Comparison of ENCODE assay signal across 18 cellular contexts in genomic region chr1:230044729-230045128, GRCh38. TPM values are rescaled to one million over a fixed set of nuclear protein-coding genes. Genes with fewer than 3 reads are reported as not detected.
DNase-seq lines count a peak whose midpoint lies in the region; TF ChIP-seq lines count a peak whose summit lies in the region.
"Had no signal": no experiment of that assay in that cellular context is flagged by ENCODE, and none has a peak within 500 bp of the region (broad histone marks: within the 10 kb centered on the region; RNA-seq: fewer than 3 reads in every experiment).

No MANE protein-coding gene starts in this region.

- no peaks in the 10 kb centered on the region for H3K79me1 ChIP-seq in trophoblast cell (ENCODE audit: low read length)

- peak overlapping the region in 6 of 11 experiments; percentile 1 to 40 (median 14); a peak in 9 of 22 replicates for H3K4me2 ChIP-seq in BLaER1 treated with 17β-estradiol and CSF1 and Interleukin-3, amounts not matched to agents 10 nM and 100 nM
- H3K4me2 ChIP-seq in osteoblast (ENCODE audit: insufficient read depth, low read length) (no peak overlapping the region), trophoblast cell (ENCODE audit: low read length) (no peak overlapping the region)

- H2BK120ac ChIP-seq in trophoblast cell (ENCODE audit: insufficient read depth, low read length, poor library complexity): no peak overlapping the region

- no peak overlapping the region for H3K9ac ChIP-seq in BLaER1 treated with 17β-estradiol and CSF1 and Interleukin-3, amounts not matched to agents 10 nM and 100 nM
- no peak overlapping the region for H3K9ac ChIP-seq in trophoblast cell (ENCODE audit: low read length)

- H4K12ac ChIP-seq in trophoblast cell (ENCODE audit: low read depth, low read length): no peak overlapping the region

- H4K20me1 ChIP-seq in BLaER1 treated with 17β-estradiol and CSF1 and Interleukin-3, amounts not matched to agents 10 nM and 100 nM: no peaks in the 10 kb centered on the region
- H4K20me1 ChIP-seq in osteoblast (ENCODE audit: insufficient read depth, low read length): no peaks in the 10 kb centered on the region

- H3K14ac ChIP-seq in trophoblast cell (ENCODE audit: low read length): no peak overlapping the region

- H3K4me3 ChIP-seq in BLaER1 treated with 17β-estradiol and CSF1 and Interleukin-3, amounts not matched to agents 10 nM and 100 nM: no peak overlapping the region
- no peak overlapping the region for H3K4me3 ChIP-seq in esophagus muscularis mucosa
- H3K4me3 ChIP-seq in osteoblast (ENCODE audit: insufficient read depth, low read length): no peak overlapping the region
- H3K4me3 ChIP-seq in trophoblast cell (ENCODE audit: low read depth, low read length): no peak overlapping the region

- H3K27ac ChIP-seq in BLaER1 treated with 17β-estradiol and CSF1 and Interleukin-3, amounts not matched to agents 10 nM and 100 nM: no peak overlapping the region
- H3K27ac ChIP-seq in esophagus muscularis mucosa (replicated peaks in 1 of 4) (no peak overlapping the region), osteoblast (ENCODE audit: low read depth, low read length) (no peak overlapping the region), trophoblast cell (ENCODE audit: low read depth, low read length) (no peak overlapping the region)

- no peak overlapping the region for H4K91ac ChIP-seq in trophoblast cell (ENCODE audit: low read depth, low read length)

- TF ChIP-seq POLR2A in esophagus muscularis mucosa (IDR thresholded peaks at IDR 0.05; ENCODE audit: low read depth): no peak

- no peak overlapping the region for H2BK5ac ChIP-seq in trophoblast cell (ENCODE audit: low read depth, low read length, poor library complexity)

- no peak overlapping the region for H4K8ac ChIP-seq in trophoblast cell (ENCODE audit: low read depth, low read length)

- H2BK12ac ChIP-seq in trophoblast cell (ENCODE audit: low read length): no peak overlapping the region

- 93% methylated on average over 7 of the region's 7 CpGs for WGBS in esophagus muscularis mucosa
- WGBS in trophoblast cell (ENCODE audit: extremely low coverage, insufficient coverage, insufficient read length): no CpG with 5 or more reads among the region's 7 CpGs

- no peaks in the 10 kb centered on the region for H3K27me3 ChIP-seq in BLaER1 treated with 17β-estradiol and CSF1 and Interleukin-3, amounts not matched to agents 10 nM and 100 nM
- H3K27me3 ChIP-seq in esophagus muscularis mucosa: no peaks in the 10 kb centered on the region
- H3K27me3 ChIP-seq in osteoblast (ENCODE audit: insufficient read depth, low read length): peaks cover 7% of the 10 kb centered on the region
- H3K27me3 ChIP-seq in trophoblast cell (ENCODE audit: insufficient read depth, low read length): no peaks in the 10 kb centered on the region
- H3K27me3 ChIP-seq: BE2C had no signal

- no peak overlapping the region for H3K4ac ChIP-seq in trophoblast cell (ENCODE audit: low read depth, low read length)

- no peaks in the 10 kb centered on the region for H3K9me3 ChIP-seq in BLaER1 treated with 17β-estradiol and CSF1 and Interleukin-3, amounts not matched to agents 10 nM and 100 nM (replicated peaks in 1 of 11)
- H3K9me3 ChIP-seq in esophagus muscularis mucosa (no peaks in the 10 kb centered on the region), osteoblast (ENCODE audit: low read depth, low read length) (no peaks in the 10 kb centered on the region), trophoblast cell (ENCODE audit: insufficient read depth, low read depth, low read length) (no peaks in the 10 kb centered on the region)
- H3K9me3 ChIP-seq: BE2C had no signal

- no peaks in the 10 kb centered on the region for H3K36me3 ChIP-seq in BLaER1 treated with 17β-estradiol and CSF1 and Interleukin-3, amounts not matched to agents 10 nM and 100 nM
- H3K36me3 ChIP-seq in esophagus muscularis mucosa: no peaks in the 10 kb centered on the region
- no peaks in the 10 kb centered on the region for H3K36me3 ChIP-seq in osteoblast (ENCODE audit: insufficient read depth, low read length)
- no peaks in the 10 kb centered on the region for H3K36me3 ChIP-seq in trophoblast cell (ENCODE audit: control insufficient read depth in 1 of 2, insufficient read depth in 2 of 2, low read length in 2 of 2)
- H3K36me3 ChIP-seq: BE2C had no signal

- no peak overlapping the region for H2AFZ ChIP-seq in osteoblast (ENCODE audit: low read length)
- no peak overlapping the region for H2AFZ ChIP-seq in trophoblast cell (ENCODE audit: insufficient read depth, low read length, poor library complexity)

- no peak overlapping the region for H3K23ac ChIP-seq in trophoblast cell (ENCODE audit: low read length)

- H3K18ac ChIP-seq in trophoblast cell (ENCODE audit: low read length): no peak overlapping the region

- intact Hi-C loops in esophagus muscularis mucosa (cut with DNase I): no loop called here

- peaks cover 0 to 13% (median 8%) of the 10 kb centered on the region in 10 experiments; a peak in 12 of 20 replicates for H3K4me1 ChIP-seq in BLaER1 treated with 17β-estradiol and CSF1 and Interleukin-3, amounts not matched to agents 10 nM and 100 nM
- H3K4me1 ChIP-seq in esophagus muscularis mucosa (no peaks in the 10 kb centered on the region), osteoblast (ENCODE audit: insufficient read depth, low read length) (no peaks in the 10 kb centered on the region), trophoblast cell (ENCODE audit: control insufficient read depth in 1 of 2, insufficient read depth in 2 of 2, low read length in 2 of 2) (no peaks in the 10 kb centered on the region)
- H3K4me1 ChIP-seq: BE2C had no signal

- H2AK5ac ChIP-seq in trophoblast cell (ENCODE audit: low read length): no peak overlapping the region

- DNase-seq in esophagus muscularis mucosa (ENCODE audit: extremely low spot score) (peak; percentile 72), osteoblast (ENCODE audit: insufficient read length, low spot score, missing footprints) (peak; percentile 60), NCI-H748 (lab: John Stamatoyannopoulos, UW; ENCODE audit: unreplicated experiment) (no peak), trophoblast cell (no peak)
- no peak for DNase-seq in activated CD8-positive, alpha-beta memory T cell treated with anti-CD3 and anti-CD28 coated beads for 24 hours
- DNase-seq: 8988T; ACHN; BE2C; C1 segment of cervical spinal cord; CD4-positive, alpha-beta memory T cell; CD4-positive, CD25-positive, alpha-beta regulatory T cell; CD8-positive, alpha-beta memory T cell; COR-L47; DMS 273 treated with DMSO at 0.1 percent for 48 hours; DMS153; DMS79 treated with DMSO at 0.1 percent for 48 hours; GF-D8 had no signal

- TF ChIP-seq EP300 in esophagus muscularis mucosa (IDR thresholded peaks at IDR 0.05): no peak

- no peak for TF ChIP-seq CTCF in esophagus muscularis mucosa (IDR thresholded peaks at IDR 0.05)
- no peak for TF ChIP-seq CTCF in osteoblast (IDR thresholded peaks at IDR 0.05; ENCODE audit: extremely low read depth, low read depth, low read length)

- no peaks in the 10 kb centered on the region for H3K79me2 ChIP-seq in osteoblast (ENCODE audit: insufficient read depth, low read length)
- no peaks in the 10 kb centered on the region for H3K79me2 ChIP-seq in trophoblast cell (ENCODE audit: control insufficient read depth, insufficient read depth, low read length, poor library complexity)

RNA-seq across cellular contexts. Expression of gene GALNT2, which starts 22.3 kb away (rescaled TPM):
- 100 to 1,000 TPM in 3 of 4 donors, 10 to 100 TPM in 1; 89.6 to 145 (median 129) TPM for total RNA-seq in esophagus muscularis mucosa
- 81.9 and 83.2 TPM in 2 replicates for total RNA-seq in osteoblast
- 156 and 169 TPM in 2 replicates for polyA plus RNA-seq in trophoblast cell (2013)

Comparison
In these comparisons a context has a peak if more than half of its experiments do, and no peak if none do; other contexts are left out.
1. H3K4me2 ChIP-seq: peak in BLaER1 treated with 17β-estradiol and CSF1 and Interleukin-3, amounts not matched to agents 10 nM and 100 nM (6 of 11); none in osteoblast (single experiment) and trophoblast cell (single experiment).
2. DNase-seq: peak in esophagus muscularis mucosa (single experiment) and osteoblast (single experiment); none in NCI-H748 (single experiment), trophoblast cell (0 of 2) and activated CD8-positive, alpha-beta memory T cell treated with anti-CD3 and anti-CD28 coated beads for 24 hours (single experiment).